Comparison of ENCODE assay signal across 11 cellular contexts in the genomic region with DNA sequence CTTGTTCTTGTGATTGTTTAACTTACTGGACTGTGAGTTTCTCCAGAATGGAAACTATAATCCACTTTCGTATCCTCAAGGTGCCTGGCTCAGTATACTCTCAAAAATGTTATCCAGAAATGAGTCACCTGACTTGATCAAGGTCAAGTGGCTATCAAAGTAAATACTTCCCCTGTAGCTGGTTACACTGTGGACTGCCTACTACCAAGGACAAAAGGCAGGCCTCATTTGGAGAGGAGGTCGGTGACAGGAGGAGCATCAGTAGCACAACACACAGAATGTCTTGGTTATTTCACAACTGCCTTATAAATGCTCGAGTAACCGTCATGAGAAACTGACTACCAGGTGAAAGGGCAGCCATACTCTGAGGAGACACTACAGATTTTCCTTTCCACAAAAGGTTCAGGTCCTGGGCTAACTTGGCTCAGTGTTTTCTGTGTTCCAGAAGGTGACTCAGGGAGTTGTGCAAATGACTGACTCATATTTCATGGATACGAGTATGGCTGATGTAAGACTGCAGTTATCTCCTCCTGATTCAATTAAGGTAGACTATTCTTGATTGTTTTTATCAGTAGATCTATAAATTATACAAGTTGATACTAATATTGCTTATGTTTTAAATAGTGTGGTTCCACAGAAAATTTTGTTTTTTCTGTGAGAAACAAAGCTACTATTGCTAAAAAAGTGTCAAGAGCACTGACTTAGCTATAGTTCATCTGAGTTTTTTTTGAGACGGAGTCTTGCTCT. TPM values are rescaled to one million over a fixed set of nuclear protein-coding genes. Genes with fewer than 3 reads are reported as not detected.
DNase-seq lines count a peak whose midpoint lies in the region; FAIRE-seq and TF ChIP-seq lines count a peak whose summit lies in the region.
"Had no signal": no experiment of that assay in that cellular context is flagged by ENCODE, and none has a peak within 500 bp of the region (broad histone marks: within the 10 kb centered on the region; RNA-seq: fewer than 3 reads in every experiment).

No MANE protein-coding gene starts in this region.

- no peak overlapping the region for H3K4me3 ChIP-seq in astrocyte (ENCODE audit: insufficient read depth, low read depth, low read length)
- no peak overlapping the region for H3K4me3 ChIP-seq in liver (ENCODE audit: low read depth in 1 of 3, low read length in 3 of 3)

- H3K4me2 ChIP-seq in astrocyte (ENCODE audit: low read length): peak overlapping the region; percentile 54

- H3K27me3 ChIP-seq in astrocyte (ENCODE audit: insufficient read depth, low read length) (no peaks in the 10 kb centered on the region), liver (ENCODE audit: control insufficient read depth in 4 of 4, insufficient read depth in 4 of 4, low read length in 3 of 4) (no peaks in the 10 kb centered on the region)

- no peaks in the 10 kb centered on the region for H3K27me3 Mint-ChIP-seq in astrocyte (ENCODE audit: low read depth, unreplicated experiment)
- H3K27me3 Mint-ChIP-seq: naive thymus-derived CD8-positive, alpha-beta T cell had no signal

- H2AFZ ChIP-seq in astrocyte (ENCODE audit: low read depth, low read length): no peak overlapping the region

- H3K36me3 Mint-ChIP-seq in astrocyte (ENCODE audit: low read depth, unreplicated experiment): no peaks in the 10 kb centered on the region

- H3K4me3 Mint-ChIP-seq in astrocyte (ENCODE audit: unreplicated experiment): no peak overlapping the region

- H3K4me1 Mint-ChIP-seq in astrocyte (ENCODE audit: low read depth, unreplicated experiment): peaks cover 40% of the 10 kb centered on the region

- TF ChIP-seq CTCF in astrocyte (IDR thresholded peaks at IDR 0.05; ENCODE audit: insufficient read depth, low read depth, low read length) (no peak), liver (IDR thresholded peaks at IDR 0.05; ENCODE audit: low read depth, low read length, missing input control) (no peak)

- DNase-seq in ACHN (peak; percentile 84), HK-2 (ENCODE audit: unreplicated experiment) (peak; percentile 35), astrocyte (ENCODE audit: low read depth) (peak; percentile 94), SKM-1 treated with dmso at 0.1 percent for 144 hours (lab: John Stamatoyannopoulos, UW; ENCODE audit: unreplicated experiment) (no peak), NCI-H1417 treated with DMSO at 0.1 percent for 48 hours (lab: John Stamatoyannopoulos, UW) (no peak), NCI-H2107 treated with DMSO at 0.1 percent for 48 hours (lab: John Stamatoyannopoulos, UW; ENCODE audit: unreplicated experiment) (no peak)
- DNase-seq in activated CD4-positive, CD25-positive, alpha-beta regulatory T cell (lab: John Stamatoyannopoulos, UW): no peak
- DNase-seq: naive thymus-derived CD8-positive, alpha-beta T cell; RPMI8226; substantia nigra had no signal

- H3K9me3 ChIP-seq in astrocyte (ENCODE audit: insufficient read depth, low read depth, low read length): no peaks in the 10 kb centered on the region
- H3K9me3 ChIP-seq in liver (ENCODE audit: control insufficient read depth in 4 of 4, low read length in 3 of 4): no peaks in the 10 kb centered on the region

- peaks cover 78% of the 10 kb centered on the region for H3K79me2 ChIP-seq in astrocyte (ENCODE audit: insufficient read depth, low read length)

- peak overlapping the region; percentile 93 for H3K27ac Mint-ChIP-seq in astrocyte (ENCODE audit: unreplicated experiment)

- peaks cover 45% of the 10 kb centered on the region for H3K4me1 ChIP-seq in astrocyte (ENCODE audit: insufficient read depth, low read length)
- H3K4me1 ChIP-seq in liver (ENCODE audit: control insufficient read depth in 4 of 4, insufficient read depth in 4 of 4, low read length in 3 of 4): peaks cover 4 to 26% (median 13%) of the 10 kb centered on the region in 4 donors

- H3K9ac ChIP-seq in astrocyte (ENCODE audit: low read length) (peak overlapping the region; percentile 61), liver (ENCODE audit: low read depth in 1 of 2, low read length in 2 of 2) (no peak overlapping the region)

- peak; percentile 88 for FAIRE-seq in astrocyte (lab: Jason Lieb, UNC)

- in situ Hi-C loops in ACHN (cut with HindIII; ENCODE audit: low pct_ligation_motif_present, low pct_unique_long_range_greater_than_20kb, low sequenced_read_pairs): no loop called here

- 72% methylated on average over 6 of the region's 6 CpGs for WGBS in liver

- peaks cover 15% of the 10 kb centered on the region for H4K20me1 ChIP-seq in astrocyte (ENCODE audit: insufficient read depth, low read length)

- H3K36me3 ChIP-seq in astrocyte (ENCODE audit: insufficient read depth, low read length) (peaks cover 3% of the 10 kb centered on the region), liver (ENCODE audit: control insufficient read depth in 4 of 4, insufficient read depth in 3 of 4, low read depth in 1 of 4, low read length in 3 of 4) (no peaks in the 10 kb centered on the region)

- H3K27ac ChIP-seq in astrocyte (ENCODE audit: low read depth, low read length) (peak overlapping the region; percentile 86), liver (ENCODE audit: low read depth in 1 of 2, low read length in 2 of 2) (no peak overlapping the region)

- TF ChIP-seq RAD21 in liver (IDR thresholded peaks at IDR 0.05): no peak

- no peaks in the 10 kb centered on the region for H3K9me3 Mint-ChIP-seq in astrocyte (ENCODE audit: unreplicated experiment)
- H3K9me3 Mint-ChIP-seq: naive thymus-derived CD8-positive, alpha-beta T cell had no signal

TF ChIP-seq in liver, 16 proteins besides CTCF, POLR2A, EP300 and RAD21:
- no peak for TF ChIP-seq SP1 (IDR thresholded peaks at IDR 0.05)
- TF ChIP-seq, protein P1, sequence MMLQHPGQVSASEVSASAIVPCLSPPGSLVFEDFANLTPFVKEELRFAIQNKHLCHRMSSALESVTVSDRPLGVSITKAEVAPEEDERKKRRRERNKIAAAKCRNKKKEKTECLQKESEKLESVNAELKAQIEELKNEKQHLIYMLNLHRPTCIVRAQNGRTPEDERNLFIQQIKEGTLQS (IDR thresholded peaks at IDR 0.05): peak; percentile 43
- no peak for TF ChIP-seq HNF4G (IDR thresholded peaks at IDR 0.05)
- TF ChIP-seq, protein P2, sequence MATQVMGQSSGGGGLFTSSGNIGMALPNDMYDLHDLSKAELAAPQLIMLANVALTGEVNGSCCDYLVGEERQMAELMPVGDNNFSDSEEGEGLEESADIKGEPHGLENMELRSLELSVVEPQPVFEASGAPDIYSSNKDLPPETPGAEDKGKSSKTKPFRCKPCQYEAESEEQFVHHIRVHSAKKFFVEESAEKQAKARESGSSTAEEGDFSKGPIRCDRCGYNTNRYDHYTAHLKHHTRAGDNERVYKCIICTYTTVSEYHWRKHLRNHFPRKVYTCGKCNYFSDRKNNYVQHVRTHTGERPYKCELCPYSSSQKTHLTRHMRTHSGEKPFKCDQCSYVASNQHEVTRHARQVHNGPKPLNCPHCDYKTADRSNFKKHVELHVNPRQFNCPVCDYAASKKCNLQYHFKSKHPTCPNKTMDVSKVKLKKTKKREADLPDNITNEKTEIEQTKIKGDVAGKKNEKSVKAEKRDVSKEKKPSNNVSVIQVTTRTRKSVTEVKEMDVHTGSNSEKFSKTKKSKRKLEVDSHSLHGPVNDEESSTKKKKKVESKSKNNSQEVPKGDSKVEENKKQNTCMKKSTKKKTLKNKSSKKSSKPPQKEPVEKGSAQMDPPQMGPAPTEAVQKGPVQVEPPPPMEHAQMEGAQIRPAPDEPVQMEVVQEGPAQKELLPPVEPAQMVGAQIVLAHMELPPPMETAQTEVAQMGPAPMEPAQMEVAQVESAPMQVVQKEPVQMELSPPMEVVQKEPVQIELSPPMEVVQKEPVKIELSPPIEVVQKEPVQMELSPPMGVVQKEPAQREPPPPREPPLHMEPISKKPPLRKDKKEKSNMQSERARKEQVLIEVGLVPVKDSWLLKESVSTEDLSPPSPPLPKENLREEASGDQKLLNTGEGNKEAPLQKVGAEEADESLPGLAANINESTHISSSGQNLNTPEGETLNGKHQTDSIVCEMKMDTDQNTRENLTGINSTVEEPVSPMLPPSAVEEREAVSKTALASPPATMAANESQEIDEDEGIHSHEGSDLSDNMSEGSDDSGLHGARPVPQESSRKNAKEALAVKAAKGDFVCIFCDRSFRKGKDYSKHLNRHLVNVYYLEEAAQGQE (IDR thresholded peaks at IDR 0.05): no peak
- peak; percentile 62 to 64 for TF ChIP-seq JUND (IDR thresholded peaks at IDR 0.05)

RNA-seq across cellular contexts. Expression of a gene that starts 4.2 kb away (rescaled TPM):
- total RNA-seq in astrocyte: 85.9 and 89.4 TPM in 2 replicates
- 10 to 100 TPM; 21.5 to 38.4 TPM for total RNA-seq in liver
- polyA plus RNA-seq in liver: 10 to 100 TPM; 17.6 to 22.0 TPM

Comparison
In these comparisons a context has a peak if more than half of its experiments do, and no peak if none do; other contexts are left out.
1. DNase-seq: peak in ACHN (single experiment), HK-2 (single experiment) and astrocyte (single experiment); none in SKM-1 treated with dmso at 0.1 percent for 144 hours (single experiment), NCI-H1417 treated with DMSO at 0.1 percent for 48 hours (single experiment), activated CD4-positive, CD25-positive, alpha-beta regulatory T cell (0 of 4) and NCI-H2107 treated with DMSO at 0.1 percent for 48 hours (single experiment).